Comparison of ENCODE assay signal across 11 cellular contexts in the genomic region with DNA sequence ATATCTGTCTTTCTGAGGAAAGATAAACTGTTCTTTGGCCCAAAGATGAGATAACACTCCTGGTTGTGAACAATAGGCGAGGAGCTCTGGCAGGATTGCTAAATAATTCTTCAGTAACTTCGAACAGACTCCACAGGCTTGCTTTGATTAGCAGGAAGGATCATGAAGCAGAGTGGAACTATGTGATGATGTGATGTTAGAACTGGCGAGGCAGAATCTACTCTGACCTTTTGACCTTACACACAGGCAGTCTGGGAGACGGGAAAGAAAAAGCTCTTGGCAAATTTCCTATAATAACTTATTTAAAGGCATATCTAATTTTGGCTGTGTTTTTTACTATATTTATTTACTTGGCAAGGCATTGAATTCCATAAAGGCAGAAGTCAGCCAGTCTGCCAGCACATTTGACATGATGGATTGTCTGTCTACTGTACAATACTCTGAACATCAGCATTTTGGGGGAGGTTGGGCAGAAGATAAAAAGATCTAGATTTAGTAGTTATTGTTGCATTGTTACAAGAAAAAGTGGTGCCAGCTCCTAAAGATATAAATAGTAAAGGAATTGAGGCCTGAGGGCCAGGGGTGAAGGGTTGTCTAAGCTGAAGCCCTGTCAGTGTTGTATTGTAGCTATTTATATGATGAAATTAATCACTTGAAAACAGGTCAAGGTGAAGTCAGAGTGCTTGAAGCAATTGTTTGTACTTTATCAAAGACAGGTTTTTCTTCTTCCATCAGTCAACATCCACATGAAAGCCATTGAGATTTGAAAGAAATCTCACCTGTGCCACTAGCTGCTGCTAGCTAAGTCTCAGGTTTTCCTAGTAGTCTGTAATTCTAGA.
DNase-seq lines count a peak whose midpoint lies in the region; ATAC-seq, FAIRE-seq and TF ChIP-seq lines count a peak whose summit lies in the region.
"Had no signal": no experiment of that assay in that cellular context is flagged by ENCODE, and none has a peak within 500 bp of the region (broad histone marks: within the 10 kb centered on the region; RNA-seq: fewer than 3 reads in every experiment).

No MANE protein-coding gene starts in this region.

- H3K4me3 ChIP-seq in body of pancreas (no peak overlapping the region), skeletal muscle satellite cell (ENCODE audit: low read length) (no peak overlapping the region), thyroid gland (replicated peaks in 1 of 3) (no peak overlapping the region)

- DNase-seq in HCEC 1CT (peak; percentile 73), body of pancreas (peak in 3 of 4 donors; percentile 15 to 33 (median 20)), AML-193 (lab: John Stamatoyannopoulos, UW) (no peak), thyroid gland (no peak)
- DNase-seq: cortex of kidney, midbrain, NCI-H1417 treated with DMSO at 0.1 percent for 48 hours had no signal

- TF ChIP-seq POLR2A in body of pancreas (IDR thresholded peaks at IDR 0.05) (no peak), thyroid gland (IDR thresholded peaks at IDR 0.05) (no peak)

- H3K4me2 ChIP-seq in skeletal muscle satellite cell (ENCODE audit: low read length) = peak overlapping the region; percentile 57

- H3K4me1 ChIP-seq in body of pancreas (peaks cover 26% of the 10 kb centered on the region), skeletal muscle satellite cell (ENCODE audit: control insufficient read depth, insufficient read depth, low read length) (peaks cover 15% of the 10 kb centered on the region), thyroid gland (peaks cover 0 to 7% of the 10 kb centered on the region in 2 donors)

- no peaks in the 10 kb centered on the region for H3K9me3 ChIP-seq in body of pancreas
- H3K9me3 ChIP-seq in skeletal muscle satellite cell (replicated peaks; ENCODE audit: low read length) = no peaks in the 10 kb centered on the region
- H3K9me3 ChIP-seq in thyroid gland = no peaks in the 10 kb centered on the region

- peak; percentile 87 for ATAC-seq in body of pancreas
- ATAC-seq in GM18502 (IDR thresholded peaks at IDR 0.05; ENCODE audit: poor library complexity, unreplicated experiment) = no peak
- no peak for ATAC-seq in GM19328 (IDR thresholded peaks at IDR 0.05; ENCODE audit: unreplicated experiment)

- 5 to 6% methylated on average over 4 of the region's 4 CpGs for WGBS in body of pancreas, 2 donors
- 30 to 38% methylated on average over 4 of the region's 4 CpGs for WGBS in thyroid gland, 2 donors

- no peak for TF ChIP-seq CTCF in body of pancreas (IDR thresholded peaks at IDR 0.05)
- TF ChIP-seq CTCF in thyroid gland (IDR thresholded peaks at IDR 0.05) = no peak

- peak overlapping the region; percentile 13 for H3K9ac ChIP-seq in skeletal muscle satellite cell (ENCODE audit: low read depth, low read length)

- peak; percentile 53 for FAIRE-seq in islet of Langerhans (lab: Jason Lieb, UNC)

- intact Hi-C loops in body of pancreas (cut with DNase I) = no loop called here
- intact Hi-C loops in thyroid gland (cut with DNase I) = no loop called here

- H3K27ac ChIP-seq in body of pancreas (peak overlapping the region; percentile 18 to 80 (median 66)), thyroid gland (no peak overlapping the region)

- H3K36me3 ChIP-seq in body of pancreas (replicated peaks in 1 of 2; ENCODE audit: insufficient read depth in 1 of 2, low read depth in 2 of 2) (no peaks in the 10 kb centered on the region), skeletal muscle satellite cell (ENCODE audit: insufficient read depth, low read length) (no peaks in the 10 kb centered on the region), thyroid gland (no peaks in the 10 kb centered on the region)

- no peaks in the 10 kb centered on the region for H3K27me3 ChIP-seq in body of pancreas
- no peaks in the 10 kb centered on the region for H3K27me3 ChIP-seq in skeletal muscle satellite cell (ENCODE audit: control insufficient read depth, insufficient read depth, low read length)
- no peaks in the 10 kb centered on the region for H3K27me3 ChIP-seq in thyroid gland

Comparison
In these comparisons a context has a peak if more than half of its experiments do, and no peak if none do; other contexts are left out.
1. DNase-seq: peak in HCEC 1CT (single experiment) and body of pancreas (3 of 4); none in AML-193 (0 of 2) and thyroid gland (0 of 2).
2. H3K27ac ChIP-seq: peak in body of pancreas (4 of 4); none in thyroid gland (0 of 3).